10 cellular contexts compared by ENCODE assay signal in genomic region chr1:51313268-51313852, GRCh38. TPM values are rescaled to one million over a fixed set of nuclear protein-coding genes. Genes with fewer than 3 reads are reported as not detected.
DNase-seq lines count a peak whose midpoint lies in the region; TF ChIP-seq lines count a peak whose summit lies in the region.
"Had no signal": no experiment of that assay in that cellular context is flagged by ENCODE, and none has a peak within 500 bp of the region (broad histone marks: within the 10 kb centered on the region; RNA-seq: fewer than 3 reads in every experiment).

No MANE protein-coding gene starts in this region.

- DNase-seq in HCEC 1CT (peak; percentile 11), SK-MEL-5 (ENCODE audit: low read depth, low spot score) (peak; percentile 49), fibroblast of pulmonary artery (ENCODE audit: low read depth) (no peak), NCI-H187 (lab: John Stamatoyannopoulos, UW) (no peak), NCI-H1694 (lab: John Stamatoyannopoulos, UW) (no peak)
- DNase-seq in activated T-cell treated with anti-CD3 and anti-CD28 coated beads, Interleukin-2, amount 50 U/mL, for 48 hours, result no peak
- DNase-seq in stimulated activated naive CD4-positive, alpha-beta T cell treated with Interleukin-2 at 50 U/mL for 16 hours (lab: John Stamatoyannopoulos, UW), result no peak
- DNase-seq: amygdala had no signal

- H3K9ac ChIP-seq in skeletal muscle satellite cell (ENCODE audit: low read depth, low read length), result peak overlapping the region; percentile 40

- no peak overlapping the region for H3K4me2 ChIP-seq in skeletal muscle satellite cell (ENCODE audit: low read length)

- no peaks in the 10 kb centered on the region for H3K36me3 ChIP-seq in skeletal muscle satellite cell (ENCODE audit: insufficient read depth, low read length)
- H3K36me3 ChIP-seq: tibial artery had no signal

- in situ Hi-C loops in SK-MEL-5 (cut with HindIII; ENCODE audit: low pct_unique_long_range_greater_than_20kb, low sequenced_read_pairs), result no loop called here

- no peaks in the 10 kb centered on the region for H3K27me3 ChIP-seq in skeletal muscle satellite cell (ENCODE audit: control insufficient read depth, insufficient read depth, low read length)
- H3K27me3 ChIP-seq: tibial artery had no signal

- H3K4me1 ChIP-seq in skeletal muscle satellite cell (ENCODE audit: control insufficient read depth, insufficient read depth, low read length), result peaks cover 12% of the 10 kb centered on the region

- H3K9me3 ChIP-seq in skeletal muscle satellite cell (replicated peaks; ENCODE audit: low read length), result no peaks in the 10 kb centered on the region
- H3K9me3 ChIP-seq: tibial artery had no signal

- peak; percentile 14 for TF ChIP-seq CTCF in fibroblast of pulmonary artery (IDR thresholded peaks at IDR 0.05; ENCODE audit: low read length, missing control alignments)

- no peak overlapping the region for H3K4me3 ChIP-seq in fibroblast of pulmonary artery (replicated peaks; ENCODE audit: low read depth, low read length)
- H3K4me3 ChIP-seq in skeletal muscle satellite cell (ENCODE audit: low read length), result no peak overlapping the region
- H3K4me3 ChIP-seq: tibial artery had no signal

RNA-seq across cellular contexts. Expression of gene TTC39A, which starts 17.0 kb away (rescaled TPM):
- total RNA-seq in SK-MEL-5 (2014; rRNA removed; shearing (Covaris generic)), result 2.4 and 3.5 TPM in 2 replicates
- polyA plus RNA-seq in SK-MEL-5 (2015; cell fraction: cytosol; rRNA removed), result 0.60 and 1.8 TPM in 2 replicates
- polyA plus RNA-seq in SK-MEL-5 (2015; cell fraction: nucleus; rRNA removed), result 0.20 and 1.2 TPM in 2 replicates
- 0.22 and 1.5 TPM in 2 replicates for total RNA-seq in skeletal muscle satellite cell (2012; rRNA removed)

Comparison
In these comparisons a context has a peak if more than half of its experiments do, and no peak if none do; other contexts are left out.
1. DNase-seq: peak in HCEC 1CT (single experiment) and SK-MEL-5 (single experiment); none in fibroblast of pulmonary artery (single experiment), activated T-cell treated with anti-CD3 and anti-CD28 coated beads, Interleukin-2, amount 50 U/mL, for 48 hours (0 of 2), stimulated activated naive CD4-positive, alpha-beta T cell treated with Interleukin-2 at 50 U/mL for 16 hours (single experiment), NCI-H187 (0 of 2) and NCI-H1694 (single experiment).